In genomic region chr10:4057021-4057420, GRCh38 we compare ENCODE assay signal across 15 cellular contexts.
DNase-seq lines count a peak whose midpoint lies in the region; ATAC-seq and TF ChIP-seq lines count a peak whose summit lies in the region.
"Had no signal": no experiment of that assay in that cellular context is flagged by ENCODE, and none has a peak within 500 bp of the region (broad histone marks: within the 10 kb centered on the region; RNA-seq: fewer than 3 reads in every experiment).

No MANE protein-coding gene starts in this region.

- no peak for ATAC-seq in thoracic aorta (ENCODE audit: insufficient number of reproducible peaks, low FRiP score, low read depth)
- no peak for ATAC-seq in gastroesophageal sphincter
- ATAC-seq in HG03432 (IDR thresholded peaks at IDR 0.05; ENCODE audit: unreplicated experiment) = no peak

- no peak for TF ChIP-seq CTCF in ascending aorta (IDR thresholded peaks at IDR 0.05)
- no peak for TF ChIP-seq CTCF in thoracic aorta (IDR thresholded peaks at IDR 0.05)
- TF ChIP-seq CTCF in gastroesophageal sphincter (IDR thresholded peaks at IDR 0.05) = no peak

- WGBS in gastroesophageal sphincter (ENCODE audit: low coverage in 1 of 2), 2 donors = 94 to 100% methylated on average over 1 to 6 of the region's 6 CpGs

- H3K4me3 ChIP-seq in ascending aorta (no peak overlapping the region), thoracic aorta (no peak overlapping the region), gastroesophageal sphincter (no peak overlapping the region)
- H3K4me3 ChIP-seq: BLaER1 had no signal

- intact Hi-C loops in activated CD4-positive, alpha-beta T cell treated with anti-CD3 and anti-CD28 coated beads, Interleukin-2, amount 10 ng/mL, durations not matched to agents 24 days and 14 days (cut with micrococcal nuclease) = no loop called here
- intact Hi-C loops in ascending aorta (cut with DNase I) = loop anchor here (10.0 kb wide), 1 partner anchor 478 kb away; no protein-coding TSS in a partner anchor

- no peaks in the 10 kb centered on the region for H3K36me3 ChIP-seq in ascending aorta
- no peaks in the 10 kb centered on the region for H3K36me3 ChIP-seq in thoracic aorta
- H3K36me3 ChIP-seq in gastroesophageal sphincter = no peaks in the 10 kb centered on the region
- H3K36me3 ChIP-seq: BLaER1 had no signal

- H3K4me1 Mint-ChIP-seq in activated CD4-positive, alpha-beta T cell treated with anti-CD3 and anti-CD28 coated beads, Interleukin-2, amount 10 ng/mL, durations not matched to agents 24 days and 14 days = peaks cover 28% of the 10 kb centered on the region
- H3K4me1 Mint-ChIP-seq in activated CD4-positive, alpha-beta T cell treated with anti-CD3 and anti-CD28 coated beads, Interleukin-2, amount 10 ng/mL, durations not matched to agents 7 days and 5 days = peaks cover 31% of the 10 kb centered on the region
- H3K4me1 Mint-ChIP-seq: H9 had no signal

- no peak for TF ChIP-seq POLR2A in gastroesophageal sphincter (IDR thresholded peaks at IDR 0.05)

- POLR2A ChIA-PET in activated CD4-positive, alpha-beta T cell treated with anti-CD3 and anti-CD28 coated beads, Interleukin-2, amount 10 ng/mL, durations not matched to agents 7 days and 5 days (lab: Charles Lee) = no interaction called here

- no peak overlapping the region for H3K27ac Mint-ChIP-seq in activated CD4-positive, alpha-beta T cell treated with anti-CD3 and anti-CD28 coated beads, Interleukin-2, amount 10 ng/mL, durations not matched to agents 24 days and 14 days
- H3K27ac Mint-ChIP-seq in activated CD4-positive, alpha-beta T cell treated with anti-CD3 and anti-CD28 coated beads, Interleukin-2, amount 10 ng/mL, durations not matched to agents 7 days and 5 days = no peak overlapping the region
- H3K27ac Mint-ChIP-seq: CD14-positive monocyte, H9 had no signal

- H3K9me3 ChIP-seq in ascending aorta = no peaks in the 10 kb centered on the region
- no peaks in the 10 kb centered on the region for H3K9me3 ChIP-seq in thoracic aorta
- no peaks in the 10 kb centered on the region for H3K9me3 ChIP-seq in gastroesophageal sphincter
- H3K9me3 ChIP-seq: BLaER1 had no signal

- DNase-seq in activated CD4-positive, alpha-beta T cell treated with anti-CD3 and anti-CD28 coated beads, Interleukin-2, amount 10 ng/mL, durations not matched to agents 24 days and 14 days = peak; percentile 42
- no peak for DNase-seq in activated CD4-positive, alpha-beta T cell treated with anti-CD3 and anti-CD28 coated beads, Interleukin-2, amount 10 ng/mL, durations not matched to agents 7 days and 5 days
- DNase-seq in ascending aorta (ENCODE audit: low spot score in 2 of 2) = no peak
- DNase-seq in thoracic aorta (ENCODE audit: low spot score) = no peak
- DNase-seq in NCI-H226 = no peak
- DNase-seq: CD4-positive, alpha-beta memory T cell; DMS153; DMS79; GDM1; H9 had no signal

- H3K27ac ChIP-seq in ascending aorta (peak overlapping the region; percentile 40 to 75), thoracic aorta (peak overlapping the region; percentile 43 to 85), gastroesophageal sphincter (no peak overlapping the region)
- H3K27ac ChIP-seq: 22Rv1, BLaER1 had no signal

- CTCF ChIA-PET in activated CD4-positive, alpha-beta T cell treated with anti-CD3 and anti-CD28 coated beads, Interleukin-2, amount 10 ng/mL, durations not matched to agents 7 days and 5 days (lab: Charles Lee) = interaction anchor here (0.8 to 2.6 kb wide), 6 partner anchors 9 to 46 kb away, joined by 3 to 8 read pairs (median 3); no protein-coding TSS in a partner anchor

- no peaks in the 10 kb centered on the region for H3K36me3 Mint-ChIP-seq in activated CD4-positive, alpha-beta T cell treated with anti-CD3 and anti-CD28 coated beads, Interleukin-2, amount 10 ng/mL, durations not matched to agents 24 days and 14 days (ENCODE audit: low read depth)
- H3K36me3 Mint-ChIP-seq in activated CD4-positive, alpha-beta T cell treated with anti-CD3 and anti-CD28 coated beads, Interleukin-2, amount 10 ng/mL, durations not matched to agents 7 days and 5 days (ENCODE audit: low read depth) = no peaks in the 10 kb centered on the region
- H3K36me3 Mint-ChIP-seq: CD4-positive, alpha-beta memory T cell had no signal

- no peak for TF ChIP-seq EP300 in gastroesophageal sphincter (IDR thresholded peaks at IDR 0.05)

- H3K4me3 Mint-ChIP-seq in activated CD4-positive, alpha-beta T cell treated with anti-CD3 and anti-CD28 coated beads, Interleukin-2, amount 10 ng/mL, durations not matched to agents 24 days and 14 days = no peak overlapping the region
- H3K4me3 Mint-ChIP-seq in activated CD4-positive, alpha-beta T cell treated with anti-CD3 and anti-CD28 coated beads, Interleukin-2, amount 10 ng/mL, durations not matched to agents 7 days and 5 days = no peak overlapping the region
- H3K4me3 Mint-ChIP-seq: CD14-positive monocyte; CD4-positive, alpha-beta memory T cell; H9 had no signal

- H3K27me3 ChIP-seq in ascending aorta (no peaks in the 10 kb centered on the region), thoracic aorta (replicated peaks; ENCODE audit: insufficient read depth) (no peaks in the 10 kb centered on the region), gastroesophageal sphincter (no peaks in the 10 kb centered on the region)
- H3K27me3 ChIP-seq: BLaER1 had no signal

- H3K27me3 Mint-ChIP-seq in activated CD4-positive, alpha-beta T cell treated with anti-CD3 and anti-CD28 coated beads, Interleukin-2, amount 10 ng/mL, durations not matched to agents 24 days and 14 days = no peaks in the 10 kb centered on the region
- no peaks in the 10 kb centered on the region for H3K27me3 Mint-ChIP-seq in activated CD4-positive, alpha-beta T cell treated with anti-CD3 and anti-CD28 coated beads, Interleukin-2, amount 10 ng/mL, durations not matched to agents 7 days and 5 days
- H3K27me3 Mint-ChIP-seq: CD4-positive, alpha-beta memory T cell had no signal

- peaks cover 5% of the 10 kb centered on the region for H3K9me3 Mint-ChIP-seq in activated CD4-positive, alpha-beta T cell treated with anti-CD3 and anti-CD28 coated beads, Interleukin-2, amount 10 ng/mL, durations not matched to agents 24 days and 14 days
- H3K9me3 Mint-ChIP-seq in activated CD4-positive, alpha-beta T cell treated with anti-CD3 and anti-CD28 coated beads, Interleukin-2, amount 10 ng/mL, durations not matched to agents 7 days and 5 days = peaks cover 2% of the 10 kb centered on the region
- H3K9me3 Mint-ChIP-seq: CD4-positive, alpha-beta memory T cell; H9 had no signal

- H3K4me1 ChIP-seq in ascending aorta (peaks cover 5 to 42% of the 10 kb centered on the region in 2 donors), thoracic aorta (ENCODE audit: control insufficient read depth in 1 of 2, low read depth in 2 of 2) (peaks cover 37 to 55% of the 10 kb centered on the region in 2 donors), gastroesophageal sphincter (peaks cover 0 to 25% (median 5%) of the 10 kb centered on the region in 3 donors)

Comparison
In these comparisons a context has a peak if more than half of its experiments do, and no peak if none do; other contexts are left out.
1. H3K27ac ChIP-seq: peak in ascending aorta (2 of 2) and thoracic aorta (2 of 2); none in gastroesophageal sphincter (0 of 4).